In the genomic region with DNA sequence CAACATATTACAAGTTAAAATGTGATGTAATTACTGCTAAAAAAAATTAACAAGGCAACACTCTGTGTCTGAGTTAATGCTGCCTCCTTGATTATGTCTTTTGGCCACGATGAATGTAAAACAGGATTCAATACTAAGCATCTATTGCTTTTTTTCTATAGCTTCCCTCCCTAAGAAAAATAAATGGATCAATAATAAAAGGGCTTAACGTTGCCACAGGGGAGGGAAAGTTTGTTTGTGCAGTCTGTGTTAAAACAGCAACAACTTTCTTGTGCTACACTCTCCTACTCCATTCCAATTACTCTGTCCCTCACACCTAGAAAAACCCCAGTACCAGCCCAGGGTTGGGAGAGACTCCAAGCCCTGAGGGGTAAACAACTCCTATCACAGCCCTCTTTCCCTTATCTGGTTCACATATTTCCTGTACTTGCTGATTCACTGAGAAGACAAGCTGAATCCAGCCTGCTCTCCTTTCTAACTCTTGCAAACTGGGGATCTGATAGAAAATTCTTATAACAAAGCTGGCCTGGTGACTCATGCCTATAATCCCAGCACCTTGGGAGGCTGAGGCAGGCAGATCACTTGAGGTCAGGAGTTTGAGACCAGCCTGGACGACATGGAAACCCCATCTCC, we compare ENCODE assay signal across 12 cellular contexts. TPM values are rescaled to one million over a fixed set of nuclear protein-coding genes. Genes with fewer than 3 reads are reported as not detected.
DNase-seq lines count a peak whose midpoint lies in the region; TF ChIP-seq lines count a peak whose summit lies in the region.
"Had no signal": no experiment of that assay in that cellular context is flagged by ENCODE, and none has a peak within 500 bp of the region (broad histone marks: within the 10 kb centered on the region; RNA-seq: fewer than 3 reads in every experiment).

No MANE protein-coding gene starts in this region.

- WGBS in SK-N-SH (ENCODE audit: low lambda C conversion rate), result 41% methylated on average over 3 of the region's 3 CpGs

- H3K4me1 Mint-ChIP-seq in osteocyte (ENCODE audit: unreplicated experiment), result peaks cover 21% of the 10 kb centered on the region
- H3K4me1 Mint-ChIP-seq in glutamatergic neuron (ENCODE audit: low read depth, unreplicated experiment), result peaks cover 4% of the 10 kb centered on the region

- TF ChIP-seq CTCF in SK-N-SH (IDR thresholded peaks at IDR 0.05) (no peak), epithelial cell of esophagus (IDR thresholded peaks at IDR 0.05; ENCODE audit: insufficient read depth, low read depth, low read length, missing control alignments) (no peak), osteocyte (IDR thresholded peaks at IDR 0.05) (no peak), glutamatergic neuron (IDR thresholded peaks at IDR 0.05; ENCODE audit: partially characterized antibody, unreplicated experiment) (no peak), GM13976 (IDR thresholded peaks at IDR 0.05; ENCODE audit: borderline replicate concordance, control extremely low read depth, extremely low read depth, insufficient read depth, missing control alignments) (no peak)

- in situ Hi-C loops in GM13976 (cut with MboI; ENCODE audit: low sequenced_read_pairs, unreplicated experiment), result no loop called here

- peaks cover 5% of the 10 kb centered on the region; the same call in 1 of the 2 replicates for H4K20me1 ChIP-seq in SK-N-SH (ENCODE audit: insufficient read depth)

- H3K27ac Mint-ChIP-seq in osteocyte (ENCODE audit: unreplicated experiment) (peak overlapping the region; percentile 75), glutamatergic neuron (ENCODE audit: unreplicated experiment) (no peak overlapping the region)

- DNase-seq in EL (peak; percentile 83), SK-N-SH (peak; percentile 64), epithelial cell of esophagus (ENCODE audit: low read depth) (peak; percentile 94), osteocyte (ENCODE audit: extremely low spot score, unreplicated experiment) (peak; percentile 30), NCI-H82 (lab: John Stamatoyannopoulos, UW) (no peak), NCI-H146 treated with DMSO at 0.1 percent for 48 hours (lab: John Stamatoyannopoulos, UW; ENCODE audit: unreplicated experiment) (no peak), glutamatergic neuron (no peak), GM13976 (ENCODE audit: low spot score) (no peak)
- DNase-seq: activated CD4-positive, CD25-positive, alpha-beta regulatory T cell; activated effector memory CD4-positive, alpha-beta T cell treated with Interleukin-2 at 50 U/mL for 16 hours; ovary had no signal

- no peaks in the 10 kb centered on the region for H3K27me3 ChIP-seq in SK-N-SH (ENCODE audit: insufficient read depth)
- H3K27me3 ChIP-seq: ovary, tibial nerve had no signal

- POLR2A ChIA-PET in SK-N-SH (lab: Yijun Ruan, JAX), result no interaction called here

- H3K4me3 ChIP-seq in SK-N-SH (ENCODE audit: low read depth in 2 of 2, low read length in 1 of 2) (no peak overlapping the region), epithelial cell of esophagus (ENCODE audit: low read length) (no peak overlapping the region)
- H3K4me3 ChIP-seq: ovary, tibial nerve had no signal

- H3K9me3 ChIP-seq in SK-N-SH, result no peaks in the 10 kb centered on the region
- H3K9me3 ChIP-seq: ovary, tibial nerve had no signal

- no peak for TF ChIP-seq RAD21 in SK-N-SH (IDR thresholded peaks at IDR 0.05; ENCODE audit: low read length)

- peaks cover 0 to 3% of the 10 kb centered on the region in 2 experiments for H3K36me3 ChIP-seq in SK-N-SH (replicated peaks in 1 of 2; ENCODE audit: control insufficient read depth in 1 of 2, insufficient read depth in 2 of 2, low read length in 1 of 2)
- H3K36me3 ChIP-seq: ovary, tibial nerve had no signal

- H3K9ac ChIP-seq in SK-N-SH, result no peak overlapping the region

- H3K36me3 Mint-ChIP-seq in osteocyte (ENCODE audit: unreplicated experiment) (peaks cover 4% of the 10 kb centered on the region), glutamatergic neuron (ENCODE audit: unreplicated experiment) (no peaks in the 10 kb centered on the region)

- peaks cover 3 to 37% of the 10 kb centered on the region in 2 experiments; a peak in 2 of 4 replicates for H3K4me1 ChIP-seq in SK-N-SH (ENCODE audit: control insufficient read depth in 1 of 2, insufficient read depth in 2 of 2, low read depth in 1 of 2, low read length in 1 of 2)
- H3K4me1 ChIP-seq: tibial nerve had no signal

- H3K9me2 ChIP-seq in SK-N-SH, result no peaks in the 10 kb centered on the region

- H3F3A ChIP-seq in SK-N-SH (replicated peaks; ENCODE audit: insufficient read depth), result peaks cover 32% of the 10 kb centered on the region

- H3K9me3 Mint-ChIP-seq in osteocyte (ENCODE audit: unreplicated experiment), result no peaks in the 10 kb centered on the region
- no peaks in the 10 kb centered on the region for H3K9me3 Mint-ChIP-seq in glutamatergic neuron (ENCODE audit: unreplicated experiment)

- H3K27me3 Mint-ChIP-seq in osteocyte (ENCODE audit: unreplicated experiment) (no peaks in the 10 kb centered on the region), glutamatergic neuron (ENCODE audit: unreplicated experiment) (peaks cover 2% of the 10 kb centered on the region)

- H3K27ac ChIP-seq in SK-N-SH (ENCODE audit: low read depth in 2 of 2, low read length in 1 of 2), result peak overlapping the region in 1 of 2 experiments; percentile 52; a peak in 2 of 4 replicates
- H3K27ac ChIP-seq: ovary, tibial nerve had no signal

- CTCF ChIA-PET in SK-N-SH (lab: Yijun Ruan, JAX), result interaction anchor here (0.6 to 6.6 kb wide), 4 partner anchors 12 to 270 kb away, joined by 3 to 68 read pairs (median 26); no protein-coding TSS in a partner anchor

- no peaks in the 10 kb centered on the region for H3K79me2 ChIP-seq in SK-N-SH (ENCODE audit: insufficient read depth)

- no peak overlapping the region for H3K4me2 ChIP-seq in SK-N-SH

- no peak overlapping the region for H3K4me3 Mint-ChIP-seq in osteocyte (ENCODE audit: unreplicated experiment)
- H3K4me3 Mint-ChIP-seq in glutamatergic neuron (ENCODE audit: unreplicated experiment), result no peak overlapping the region

- TF ChIP-seq EP300 in SK-N-SH (IDR thresholded peaks at IDR 0.05; ENCODE audit: borderline replicate concordance in 1 of 2, low read depth in 1 of 2, low read length in 1 of 2), result peak; percentile 26 to 77; a peak in 3 of 4 replicates

- H2AFZ ChIP-seq in SK-N-SH (ENCODE audit: low read depth), result no peak overlapping the region

TF ChIP-seq in SK-N-SH, 30 proteins besides CTCF, POLR2A, EP300 and RAD21:
- TF ChIP-seq TCF12 (IDR thresholded peaks at IDR 0.05), result peak; percentile 49; the same call in 1 of the 2 replicates
- TF ChIP-seq FOSL2 (IDR thresholded peaks at IDR 0.05; ENCODE audit: borderline replicate concordance, low read depth), result peak; percentile 53; the same call in 1 of the 2 replicates
- no peak for TF ChIP-seq MXI1 (IDR thresholded peaks at IDR 0.05; ENCODE audit: low read depth, low read length)
- TF ChIP-seq USF1 (IDR thresholded peaks at IDR 0.05; ENCODE audit: borderline replicate concordance, low read depth), result no peak
- peak; percentile 93 for TF ChIP-seq GATA2 (CRISPR knock-in tag; IDR thresholded peaks at IDR 0.05)
- TF ChIP-seq CHD2 (IDR thresholded peaks at IDR 0.05; ENCODE audit: low read length, partially characterized antibody), result peak; percentile 51
- peak; percentile 52; the same call in 1 of the 2 replicates for TF ChIP-seq JUND (IDR thresholded peaks at IDR 0.05)
- TF ChIP-seq RXRA (IDR thresholded peaks at IDR 0.05; ENCODE audit: borderline replicate concordance, low read depth), result no peak
- peak; percentile 75 for TF ChIP-seq RCOR1 (IDR thresholded peaks at IDR 0.05; ENCODE audit: low read length)
- TF ChIP-seq FOXJ3 (CRISPR knock-in tag; IDR thresholded peaks at IDR 0.05), result peak; percentile 97

RNA-seq across cellular contexts. Expression of gene PTPN3, which starts 44.8 kb away (rescaled TPM):
- polyA plus RNA-seq in SK-N-SH (2012; rRNA removed), result 7.5 and 7.8 TPM in 2 replicates
- polyA plus RNA-seq in SK-N-SH (2012; cell fraction: cytosol; rRNA removed), result 5.5 and 5.6 TPM in 2 replicates
- 16.7 and 19.9 TPM in 2 replicates for polyA plus RNA-seq in SK-N-SH (2012; cell fraction: nucleus; rRNA removed)
- total RNA-seq in osteocyte (4.6 and 4.7 TPM in 2 replicates), glutamatergic neuron (ENCODE audit: unreplicated experiment) (1.6 TPM)

Comparison
In these comparisons a context has a peak if more than half of its experiments do, and no peak if none do; other contexts are left out.
1. DNase-seq: peak in EL (single experiment), SK-N-SH (single experiment), epithelial cell of esophagus (single experiment) and osteocyte (single experiment); none in NCI-H82 (single experiment), NCI-H146 treated with DMSO at 0.1 percent for 48 hours (single experiment), glutamatergic neuron (single experiment) and GM13976 (single experiment).